27 cellular contexts compared by ENCODE assay signal in genomic region chr4:74714731-74715130, GRCh38.
"Had no signal": no experiment of that assay in that cellular context is flagged by ENCODE, and none has a peak within 500 bp of the region (broad histone marks: within the 10 kb centered on the region; RNA-seq: fewer than 3 reads in every experiment).

No MANE protein-coding gene starts in this region.

- H3K4me3 ChIP-seq: ascending aorta, breast epithelium, cardiac muscle cell, colonic mucosa, heart left ventricle had no signal

- H3K27ac Mint-ChIP-seq: activated CD4-positive, alpha-beta memory T cell treated with anti-CD3 and anti-CD28 coated beads for 36 hours; activated CD4-positive, alpha-beta T cell treated with anti-CD3 and anti-CD28 coated beads for 36 hours; activated CD4-positive, alpha-beta T cell treated with anti-CD3 and anti-CD28 coated beads, Interleukin-2, amount 10 ng/mL, durations not matched to agents 24 days and 14 days; activated naive CD4-positive, alpha-beta T cell treated with anti-CD3 and anti-CD28 coated beads, Interleukin-2, amount 10 ng/mL, durations not matched to agents 7 days and 5 days; activated naive CD4-positive, alpha-beta T cell treated with anti-CD3 and anti-CD28 coated beads, Interleukin-2, amount 50 U/mL, for 72 hours; activated naive CD8-positive, alpha-beta T cell treated with anti-CD3 and anti-CD28 coated beads, Interleukin-2, amount 10 ng/mL, durations not matched to agents 7 days and 5 days; activated T-cell treated with anti-CD3 and anti-CD28 coated beads, Interleukin-2, amount 50 U/mL, for 24 hours; activated T-cell treated with anti-CD3 and anti-CD28 coated beads, Interleukin-2, amount 50 U/mL, for 72 hours had no signal

- ATAC-seq: activated CD4-positive, alpha-beta T cell treated with anti-CD3 and anti-CD28 coated beads for 36 hours; activated naive CD4-positive, alpha-beta T cell treated with anti-CD3 and anti-CD28 coated beads, Interleukin-2, amount 50 U/mL, for 72 hours; activated T-cell treated with anti-CD3 and anti-CD28 coated beads, Interleukin-2, amount 50 U/mL, for 72 hours; heart left ventricle had no signal

- H3K4me1 Mint-ChIP-seq: activated CD4-positive, alpha-beta T cell treated with anti-CD3 and anti-CD28 coated beads for 36 hours; activated CD4-positive, alpha-beta T cell treated with anti-CD3 and anti-CD28 coated beads, Interleukin-2, amount 10 ng/mL, durations not matched to agents 24 days and 14 days; activated naive CD4-positive, alpha-beta T cell treated with anti-CD3 and anti-CD28 coated beads, Interleukin-2, amount 10 ng/mL, durations not matched to agents 7 days and 5 days had no signal

- H3K36me3 ChIP-seq: ascending aorta, breast epithelium, cardiac muscle cell, colonic mucosa, heart left ventricle had no signal

- H3K36me3 Mint-ChIP-seq: activated CD4-positive, alpha-beta memory T cell treated with anti-CD3 and anti-CD28 coated beads for 36 hours; activated naive CD4-positive, alpha-beta T cell treated with anti-CD3 and anti-CD28 coated beads, Interleukin-2, amount 10 ng/mL, durations not matched to agents 7 days and 5 days; activated naive CD8-positive, alpha-beta T cell treated with anti-CD3 and anti-CD28 coated beads, Interleukin-2, amount 10 ng/mL, durations not matched to agents 7 days and 5 days; brain had no signal

- H3K9me3 ChIP-seq: colonic mucosa had no signal

- H3K27me3 ChIP-seq: ascending aorta, breast epithelium, cardiac muscle cell, colonic mucosa, heart left ventricle had no signal

- H3K27ac ChIP-seq: ascending aorta, cardiac muscle cell, colonic mucosa, epithelial cell of prostate, heart left ventricle had no signal

- H3K4me1 ChIP-seq: breast epithelium, colonic mucosa, heart left ventricle had no signal

- H3K27me3 Mint-ChIP-seq: activated CD4-positive, alpha-beta memory T cell treated with anti-CD3 and anti-CD28 coated beads for 36 hours; activated CD4-positive, alpha-beta T cell treated with anti-CD3 and anti-CD28 coated beads, Interleukin-2, amount 10 ng/mL, durations not matched to agents 24 days and 14 days; activated naive CD4-positive, alpha-beta T cell treated with anti-CD3 and anti-CD28 coated beads, Interleukin-2, amount 10 ng/mL, durations not matched to agents 7 days and 5 days; activated naive CD8-positive, alpha-beta T cell treated with anti-CD3 and anti-CD28 coated beads, Interleukin-2, amount 10 ng/mL, durations not matched to agents 7 days and 5 days had no signal

- H3K4me3 Mint-ChIP-seq: activated CD4-positive, alpha-beta memory T cell treated with anti-CD3 and anti-CD28 coated beads for 36 hours; activated CD4-positive, alpha-beta T cell treated with anti-CD3 and anti-CD28 coated beads for 36 hours; activated CD4-positive, alpha-beta T cell treated with anti-CD3 and anti-CD28 coated beads, Interleukin-2, amount 10 ng/mL, durations not matched to agents 24 days and 14 days; activated naive CD4-positive, alpha-beta T cell treated with anti-CD3 and anti-CD28 coated beads, Interleukin-2, amount 10 ng/mL, durations not matched to agents 7 days and 5 days; activated naive CD8-positive, alpha-beta T cell treated with anti-CD3 and anti-CD28 coated beads, Interleukin-2, amount 10 ng/mL, durations not matched to agents 7 days and 5 days; activated T-cell treated with anti-CD3 and anti-CD28 coated beads, Interleukin-2, amount 50 U/mL, for 24 hours; activated T-cell treated with anti-CD3 and anti-CD28 coated beads, Interleukin-2, amount 50 U/mL, for 72 hours; brain had no signal

- DNase-seq: activated CD4-positive, alpha-beta memory T cell treated with anti-CD3 and anti-CD28 coated beads for 36 hours; activated CD4-positive, alpha-beta T cell treated with anti-CD3 and anti-CD28 coated beads for 36 hours; activated CD4-positive, alpha-beta T cell treated with anti-CD3 and anti-CD28 coated beads, Interleukin-2, amount 10 ng/mL, durations not matched to agents 24 days and 14 days; activated CD4-positive, CD25-positive, alpha-beta regulatory T cell; activated CD4-positive, CD25-positive, alpha-beta regulatory T cell treated with anti-CD3 and anti-CD28 coated beads, Interleukin-2, amount 50 U/mL, for 72 hours; activated CD8-positive, alpha-beta memory T cell treated with anti-CD3 and anti-CD28 coated beads, Interleukin-2, amount 50 U/mL, for 48 hours; activated gamma-delta T cell; activated naive CD4-positive, alpha-beta T cell; activated naive CD4-positive, alpha-beta T cell treated with anti-CD3 and anti-CD28 coated beads, Interleukin-2, amount 10 ng/mL, durations not matched to agents 7 days and 5 days; activated naive CD8-positive, alpha-beta T cell treated with anti-CD3 and anti-CD28 coated beads, Interleukin-2, amount 10 ng/mL, durations not matched to agents 7 days and 5 days; activated T-cell treated with anti-CD3 and anti-CD28 coated beads for 4 hours; activated T-cell treated with anti-CD3 and anti-CD28 coated beads, Interleukin-2, amount 50 U/mL, for 24 hours; activated T-cell treated with anti-CD3 and anti-CD28 coated beads, Interleukin-2, amount 50 U/mL, for 72 hours; central memory CD4-positive, alpha-beta T cell; cerebellar nuclear complex; colonic mucosa; effector CD8-positive, alpha-beta T cell; foreskin fibroblast; glutamatergic neuron; heart left ventricle; T-helper 2 cell had no signal
